Comparison of ENCODE assay signal across 8 cellular contexts in the genomic region with DNA sequence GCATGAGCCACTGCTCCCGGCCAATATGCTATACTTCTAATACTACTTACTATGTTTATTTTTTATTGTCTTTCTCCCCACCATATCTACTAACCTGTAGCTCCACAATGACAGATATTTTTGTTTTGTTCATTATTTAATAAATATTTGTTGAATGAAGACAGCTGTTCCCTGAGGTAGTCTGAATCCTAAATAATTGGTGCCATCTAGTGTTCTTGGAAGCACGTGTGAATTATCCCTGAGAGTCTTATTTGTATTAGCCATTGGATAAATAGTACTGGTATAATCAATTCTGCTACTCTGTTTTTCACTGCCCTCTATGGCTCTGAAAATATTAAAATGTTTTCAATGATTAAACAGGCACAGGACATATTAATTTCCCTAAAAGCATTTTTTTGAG. TPM values are rescaled to one million over a fixed set of nuclear protein-coding genes. Genes with fewer than 3 reads are reported as not detected.
A peak's percentile ranks its signal among the peaks of the same experiment; 100 is the strongest.
DNase-seq lines count a peak whose midpoint lies in the region; ATAC-seq lines count a peak whose summit lies in the region.

No MANE protein-coding gene starts in this region.

- DNase-seq in NCI-H2196 (lab: John Stamatoyannopoulos, UW; ENCODE audit: unreplicated experiment), result peak; percentile 5
- no peak for DNase-seq in NCI-H2196 treated with DMSO at 0.1 percent for 48 hours (lab: John Stamatoyannopoulos, UW; ENCODE audit: unreplicated experiment)
- peak; percentile 17 for DNase-seq in OCI-M1 (lab: John Stamatoyannopoulos, UW)
- DNase-seq in fibroblast of peridontal ligament (ENCODE audit: extremely low read depth), result peak; percentile 38
- no peak for DNase-seq in sciatic nerve (ENCODE audit: low spot score)
- no peak for DNase-seq in NCI-H1417 treated with DMSO at 0.1 percent for 48 hours (lab: John Stamatoyannopoulos, UW)

- intact Hi-C loops in sciatic nerve (cut with DNase I), result no loop called here

- peak; percentile 71 for ATAC-seq in sciatic nerve
- no peak for ATAC-seq in GM19463 (IDR thresholded peaks at IDR 0.05; ENCODE audit: unreplicated experiment)
- no peak for ATAC-seq in GM21381 (IDR thresholded peaks at IDR 0.05; ENCODE audit: unreplicated experiment)

RNA-seq across cellular contexts. Expression of a gene that starts 5.6 kb away (rescaled TPM):
- 56.7 TPM for total RNA-seq in sciatic nerve

RNA-seq across cellular contexts. Expression of a gene that starts 22.1 kb away (rescaled TPM):
- 0.89 TPM for total RNA-seq in sciatic nerve

RNA-seq across cellular contexts. Expression of a gene that starts 56.7 kb away (rescaled TPM):
- 14.8 TPM for total RNA-seq in sciatic nerve

Comparison
In these comparisons a context has a peak if more than half of its experiments do, and no peak if none do; other contexts are left out.
1. DNase-seq: peak in NCI-H2196 (single experiment), OCI-M1 (single experiment) and fibroblast of peridontal ligament (single experiment); none in NCI-H2196 treated with DMSO at 0.1 percent for 48 hours (single experiment), sciatic nerve (single experiment) and NCI-H1417 treated with DMSO at 0.1 percent for 48 hours (single experiment).